In the genomic region with DNA sequence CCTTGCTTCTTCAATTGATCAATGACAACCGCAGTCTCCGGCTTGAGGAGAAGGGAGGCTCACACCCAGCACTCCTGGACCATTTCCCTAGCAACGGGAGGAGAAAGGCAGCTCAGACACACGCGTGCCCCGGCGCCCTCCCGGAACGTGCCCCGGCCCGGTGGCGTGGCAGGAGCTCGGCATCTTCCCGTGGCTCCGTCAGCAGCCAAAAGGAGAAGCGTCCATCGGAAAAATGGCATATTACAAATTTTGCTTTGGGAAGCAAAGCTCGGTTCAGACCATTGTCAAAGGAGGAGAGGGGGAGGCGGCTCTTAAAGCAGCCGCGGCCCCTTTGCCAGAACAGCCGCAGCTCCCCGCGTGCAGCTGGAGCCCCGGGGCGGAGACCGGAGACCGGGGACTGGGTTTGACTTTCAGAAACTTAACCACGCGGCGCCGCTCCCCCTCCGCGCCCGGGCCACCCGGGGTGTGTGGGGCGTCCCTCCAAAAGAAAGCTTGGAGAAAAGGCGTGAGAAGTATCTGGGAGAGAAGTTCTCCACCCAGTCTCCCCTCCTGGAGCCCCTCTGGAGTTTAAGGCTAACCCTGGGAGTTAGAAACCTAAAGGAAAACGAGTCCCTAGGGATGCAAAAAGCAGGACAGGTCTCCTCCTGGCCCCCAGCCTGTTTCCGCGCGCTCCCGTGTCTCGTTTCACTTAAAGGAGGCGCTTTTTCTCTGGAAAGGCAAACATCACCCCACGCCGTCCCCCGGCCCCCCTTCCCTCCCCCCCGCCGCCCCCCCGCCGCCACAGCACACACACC, we compare ENCODE assay signal across 1 cellular context.
TF ChIP-seq lines count a peak whose summit lies in the region.

No MANE protein-coding gene starts in this region.

TF ChIP-seq in GM12878, 131 proteins besides CTCF, POLR2A, EP300 and RAD21 (continued from another document):
- TF ChIP-seq, protein P1, sequence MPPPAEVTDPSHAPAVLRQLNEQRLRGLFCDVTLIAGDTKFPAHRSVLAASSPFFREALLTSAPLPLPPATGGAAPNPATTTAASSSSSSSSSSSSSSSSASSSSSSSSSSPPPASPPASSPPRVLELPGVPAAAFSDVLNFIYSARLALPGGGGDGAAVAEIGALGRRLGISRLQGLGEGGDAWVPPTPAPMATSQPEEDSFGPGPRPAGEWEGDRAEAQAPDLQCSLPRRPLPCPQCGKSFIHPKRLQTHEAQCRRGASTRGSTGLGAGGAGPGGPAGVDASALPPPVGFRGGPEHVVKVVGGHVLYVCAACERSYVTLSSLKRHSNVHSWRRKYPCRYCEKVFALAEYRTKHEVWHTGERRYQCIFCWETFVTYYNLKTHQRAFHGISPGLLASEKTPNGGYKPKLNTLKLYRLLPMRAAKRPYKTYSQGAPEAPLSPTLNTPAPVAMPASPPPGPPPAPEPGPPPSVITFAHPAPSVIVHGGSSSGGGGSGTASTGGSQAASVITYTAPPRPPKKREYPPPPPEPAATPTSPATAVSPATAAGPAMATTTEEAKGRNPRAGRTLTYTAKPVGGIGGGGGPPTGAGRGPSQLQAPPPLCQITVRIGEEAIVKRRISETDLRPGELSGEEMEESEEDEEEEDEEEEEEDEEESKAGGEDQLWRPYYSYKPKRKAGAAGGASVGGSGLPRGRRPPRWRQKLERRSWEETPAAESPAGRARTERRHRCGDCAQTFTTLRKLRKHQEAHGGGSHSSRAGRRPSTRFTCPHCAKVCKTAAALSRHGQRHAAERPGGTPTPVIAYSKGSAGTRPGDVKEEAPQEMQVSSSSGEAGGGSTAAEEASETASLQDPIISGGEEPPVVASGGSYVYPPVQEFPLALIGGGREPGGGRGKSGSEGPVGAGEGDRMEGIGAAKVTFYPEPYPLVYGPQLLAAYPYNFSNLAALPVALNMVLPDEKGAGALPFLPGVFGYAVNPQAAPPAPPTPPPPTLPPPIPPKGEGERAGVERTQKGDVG (CRISPR knock-in tag; IDR thresholded peaks at IDR 0.05) = no peak
- TF ChIP-seq MTA3 (IDR thresholded peaks at IDR 0.05; ENCODE audit: borderline replicate concordance, low read length) = no peak
- TF ChIP-seq, protein P2, sequence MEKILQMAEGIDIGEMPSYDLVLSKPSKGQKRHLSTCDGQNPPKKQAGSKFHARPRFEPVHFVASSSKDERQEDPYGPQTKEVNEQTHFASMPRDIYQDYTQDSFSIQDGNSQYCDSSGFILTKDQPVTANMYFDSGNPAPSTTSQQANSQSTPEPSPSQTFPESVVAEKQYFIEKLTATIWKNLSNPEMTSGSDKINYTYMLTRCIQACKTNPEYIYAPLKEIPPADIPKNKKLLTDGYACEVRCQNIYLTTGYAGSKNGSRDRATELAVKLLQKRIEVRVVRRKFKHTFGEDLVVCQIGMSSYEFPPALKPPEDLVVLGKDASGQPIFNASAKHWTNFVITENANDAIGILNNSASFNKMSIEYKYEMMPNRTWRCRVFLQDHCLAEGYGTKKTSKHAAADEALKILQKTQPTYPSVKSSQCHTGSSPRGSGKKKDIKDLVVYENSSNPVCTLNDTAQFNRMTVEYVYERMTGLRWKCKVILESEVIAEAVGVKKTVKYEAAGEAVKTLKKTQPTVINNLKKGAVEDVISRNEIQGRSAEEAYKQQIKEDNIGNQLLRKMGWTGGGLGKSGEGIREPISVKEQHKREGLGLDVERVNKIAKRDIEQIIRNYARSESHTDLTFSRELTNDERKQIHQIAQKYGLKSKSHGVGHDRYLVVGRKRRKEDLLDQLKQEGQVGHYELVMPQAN (conservative IDR thresholded peaks at IDR 0.05) = no peak
- no peak for TF ChIP-seq ATF7 (IDR thresholded peaks at IDR 0.05; ENCODE audit: low read depth)
